ENCODE assay signal across 15 cellular contexts in the genomic region with DNA sequence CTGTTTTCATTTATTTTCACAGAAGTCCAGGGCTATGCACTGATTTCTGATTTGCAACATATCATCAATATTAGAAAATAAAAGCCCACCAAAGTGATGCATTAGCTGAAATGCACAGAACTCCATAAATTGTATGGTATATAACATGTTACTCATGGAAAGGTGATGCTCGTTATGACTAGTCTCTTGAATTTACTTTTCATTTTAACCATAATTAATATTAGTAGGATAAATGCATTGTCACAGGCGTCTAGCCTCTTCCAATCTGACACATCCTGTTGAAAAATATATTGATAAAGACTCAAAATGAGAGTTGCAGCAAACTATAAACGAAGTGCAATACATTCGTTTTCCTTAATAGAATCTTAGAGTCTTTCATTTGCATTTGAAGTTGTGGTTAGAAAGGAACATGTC.
"Had no signal": no experiment of that assay in that cellular context is flagged by ENCODE, and none has a peak within 500 bp of the region (broad histone marks: within the 10 kb centered on the region; RNA-seq: fewer than 3 reads in every experiment).

No MANE protein-coding gene starts in this region.

- DNase-seq: cortex of kidney; dorsolateral prefrontal cortex; effector CD8-positive, alpha-beta T cell; heart right ventricle; natural killer cell; occipital lobe; pancreas; stimulated activated CD4-positive, alpha-beta T cell treated with anti-CD3 and anti-CD28 coated beads, Interleukin-2, amount 100 ng/mL, for 24 hours; stomach; transverse colon had no signal

- H3K4me1 Mint-ChIP-seq: natural killer cell had no signal

- H3K27me3 Mint-ChIP-seq: progenitor cell of endocrine pancreas had no signal

- H3K4me3 ChIP-seq: dorsolateral prefrontal cortex, heart right ventricle, mucosa of descending colon, pancreas, skin epidermis, stomach, thoracic aorta, transverse colon had no signal

- H3K36me3 Mint-ChIP-seq: natural killer cell had no signal

- H3K27me3 ChIP-seq: dorsolateral prefrontal cortex, heart right ventricle, stomach, transverse colon had no signal

- H3K4me3 Mint-ChIP-seq: natural killer cell, neural crest cell had no signal

- H3K36me3 ChIP-seq: pancreas, stomach, thoracic aorta, transverse colon had no signal

- H3K27ac Mint-ChIP-seq: natural killer cell, progenitor cell of endocrine pancreas had no signal

- H3K4me1 ChIP-seq: pancreas had no signal

- H3K27ac ChIP-seq: dorsolateral prefrontal cortex, pancreas, skin epidermis had no signal

- H3K9me3 ChIP-seq: heart right ventricle, mucosa of descending colon, pancreas, stomach, thoracic aorta, transverse colon had no signal
